In genomic region chr3:188019761-188020160, GRCh38 we compare ENCODE assay signal across 26 cellular contexts.
DNase-seq lines count a peak whose midpoint lies in the region; ATAC-seq, FAIRE-seq and TF ChIP-seq lines count a peak whose summit lies in the region.
"Had no signal": no experiment of that assay in that cellular context is flagged by ENCODE, and none has a peak within 500 bp of the region (broad histone marks: within the 10 kb centered on the region; RNA-seq: fewer than 3 reads in every experiment).

No MANE protein-coding gene starts in this region.

- H4K5ac ChIP-seq in IMR-90 (ENCODE audit: low read depth, low read length) = no peak overlapping the region

- H3K79me1 ChIP-seq in IMR-90 (ENCODE audit: low read depth in 1 of 2, low read length in 2 of 2) = no peaks in the 10 kb centered on the region

- no peak overlapping the region for H2AK9ac ChIP-seq in IMR-90 (replicated peaks; ENCODE audit: low read depth, low read length, poor library complexity)

- no peak overlapping the region for H4K8ac ChIP-seq in IMR-90 (ENCODE audit: low read depth in 2 of 2, low read length in 2 of 2)

- peak overlapping the region; percentile 51 for H3K27ac Mint-ChIP-seq in chondrocyte (ENCODE audit: unreplicated experiment)
- H3K27ac Mint-ChIP-seq in activated naive CD8-positive, alpha-beta T cell treated with anti-CD3 and anti-CD28 coated beads for 36 hours = no peak overlapping the region
- H3K27ac Mint-ChIP-seq in HFFc6 = no peak overlapping the region
- H3K27ac Mint-ChIP-seq: B cell; CD4-positive, alpha-beta T cell; CD8-positive, alpha-beta T cell had no signal

- no peak for TF ChIP-seq POLR2A in IMR-90 (IDR thresholded peaks at IDR 0.05; ENCODE audit: low read depth, low read length)
- TF ChIP-seq POLR2A in HepG2 (IDR thresholded peaks at IDR 0.05; ENCODE audit: insufficient read depth in 1 of 2, low read depth in 2 of 2, low read length in 2 of 2) = no peak
- no peak for TF ChIP-seq POLR2A in vagina (IDR thresholded peaks at IDR 0.05)

- H3K4me1 Mint-ChIP-seq in chondrocyte (ENCODE audit: low read depth) = peaks cover 15% of the 10 kb centered on the region
- no peaks in the 10 kb centered on the region for H3K4me1 Mint-ChIP-seq in activated naive CD8-positive, alpha-beta T cell treated with anti-CD3 and anti-CD28 coated beads for 36 hours
- H3K4me1 Mint-ChIP-seq in HFFc6 (ENCODE audit: low read depth) = peaks cover 30% of the 10 kb centered on the region
- H3K4me1 Mint-ChIP-seq: B cell had no signal

- POLR2A ChIA-PET in IMR-90 (lab: Charles Lee; ENCODE audit: unreplicated experiment) (no interaction called here), OCI-LY7 (lab: Charles Lee) (interaction anchor here (1.4 kb wide), 1 partner anchor 31 kb away, joined by 3 read pairs; no protein-coding TSS in a partner anchor), HepG2 (lab: Yijun Ruan, JAX) (interaction anchor here (2.5 kb wide), 1 partner anchor 17 kb away, joined by 15 read pairs; no protein-coding TSS in a partner anchor)

- peaks cover 4% of the 10 kb centered on the region for H3K9me3 Mint-ChIP-seq in chondrocyte (ENCODE audit: low read depth)
- H3K9me3 Mint-ChIP-seq in activated naive CD8-positive, alpha-beta T cell treated with anti-CD3 and anti-CD28 coated beads for 36 hours = peaks cover 4% of the 10 kb centered on the region
- peaks cover 4% of the 10 kb centered on the region for H3K9me3 Mint-ChIP-seq in HFFc6
- H3K9me3 Mint-ChIP-seq: CD4-positive, alpha-beta T cell; CD8-positive, alpha-beta T cell had no signal

- no peak for ATAC-seq in IMR-90 (ENCODE audit: low read depth)
- ATAC-seq in HepG2 = no peak
- ATAC-seq: CD8-positive, alpha-beta T cell had no signal

- H3K9me3 ChIP-seq in IMR-90 (ENCODE audit: control insufficient read depth, insufficient read depth, low read length) (no peaks in the 10 kb centered on the region), OCI-LY7 (ENCODE audit: low read length) (no peaks in the 10 kb centered on the region), HepG2 (ENCODE audit: low read length) (no peaks in the 10 kb centered on the region), vagina (no peaks in the 10 kb centered on the region)

- intact Hi-C loops in IMR-90 (cut with micrococcal nuclease) = no loop called here
- intact Hi-C loops in OCI-LY7 (cut with micrococcal nuclease; ENCODE audit: unreplicated experiment) = no loop called here
- intact Hi-C loops in HepG2 (cut with micrococcal nuclease; ENCODE audit: unreplicated experiment) = loop anchor here (2.0 kb wide), 1 partner anchor 15 kb away; no protein-coding TSS in a partner anchor
- intact Hi-C loops in vagina (cut with DNase I) = no loop called here

- H3K79me2 ChIP-seq in OCI-LY7 (ENCODE audit: insufficient read depth, low read depth, low read length) (no peaks in the 10 kb centered on the region), HepG2 (ENCODE audit: insufficient read depth, low read length) (no peaks in the 10 kb centered on the region)

- H3K27me3 ChIP-seq in IMR-90 (ENCODE audit: control insufficient read depth, insufficient read depth, low read length) (peaks cover 3% of the 10 kb centered on the region; the same call in 1 of the 2 replicates), HepG2 (ENCODE audit: control insufficient read depth in 1 of 2, insufficient read depth in 2 of 2, low read length in 2 of 2) (no peaks in the 10 kb centered on the region), vagina (no peaks in the 10 kb centered on the region)
- H3K27me3 ChIP-seq: BLaER1 treated with 17β-estradiol and CSF1 and Interleukin-3, amounts not matched to agents 10 nM and 100 nM had no signal

- in situ Hi-C loops in IMR-90 (cut with MboI; ENCODE audit: low sequenced_read_pairs) (no loop called here), HepG2 (cut with HindIII; ENCODE audit: extremely low pct_ligation_motif_present, low pct_unique_long_range_greater_than_20kb) (no loop called here)

- H2BK20ac ChIP-seq in IMR-90 (ENCODE audit: low read depth, low read length) = no peak overlapping the region

- TF ChIP-seq EP300 in HepG2 (IDR thresholded peaks at IDR 0.05; ENCODE audit: low read depth in 2 of 2, low read length in 2 of 2) (no peak), HepG2 (CRISPR knock-in tag; IDR thresholded peaks at IDR 0.05; ENCODE audit: borderline replicate concordance) (no peak)

- H3K23ac ChIP-seq in IMR-90 (ENCODE audit: low read depth, low read length) = no peak overlapping the region

- H3K4me3 ChIP-seq in IMR-90 (ENCODE audit: insufficient read depth, low read depth, low read length) (no peak overlapping the region), OCI-LY7 (ENCODE audit: low read depth, low read length, poor library complexity, severe bottlenecking) (no peak overlapping the region), HepG2 (replicated peaks in 1 of 3; ENCODE audit: insufficient read depth in 1 of 3, low read depth in 2 of 3, low read length in 3 of 3) (no peak overlapping the region), vagina (no peak overlapping the region)
- H3K4me3 ChIP-seq: BLaER1 treated with 17β-estradiol and CSF1 and Interleukin-3, amounts not matched to agents 10 nM and 100 nM had no signal

- 0 out of 2 replicates have a peak overlapping the region, but pooled peaks have one; percentile 59 for H3K14ac ChIP-seq in IMR-90 (replicated peaks; ENCODE audit: low read depth, low read length)

- no peaks in the 10 kb centered on the region for H3K36me3 ChIP-seq in IMR-90 (ENCODE audit: control insufficient read depth, insufficient read depth, low read length)
- H3K36me3 ChIP-seq in OCI-LY7 (ENCODE audit: insufficient read depth, low read length) = no peaks in the 10 kb centered on the region
- H3K36me3 ChIP-seq in HepG2 (replicated peaks in 1 of 2; ENCODE audit: control insufficient read depth in 1 of 2, insufficient read depth in 2 of 2, low read length in 2 of 2) = no peaks in the 10 kb centered on the region
- no peaks in the 10 kb centered on the region for H3K36me3 ChIP-seq in vagina
- H3K36me3 ChIP-seq: BLaER1 treated with 17β-estradiol and CSF1 and Interleukin-3, amounts not matched to agents 10 nM and 100 nM had no signal

- H2BK15ac ChIP-seq in IMR-90 (ENCODE audit: low read depth, low read length) = no peak overlapping the region; the same call in 2 of the 3 replicates

- BruUV-seq in IMR-90 (replicated peaks; lab: Mats Ljungman, UMichigan) = no TSS peak
- BruUV-seq in OCI-LY7 (replicated peaks; lab: Mats Ljungman, UMichigan) = no TSS peak
- no TSS peak for BruUV-seq in HepG2 (replicated peaks; lab: Mats Ljungman, UMichigan)

- WGBS in IMR-90 (ENCODE audit: extremely low coverage in 2 of 2, insufficient read length in 1 of 2), 2 experiments = no CpG with 5 or more reads among the region's 4 CpGs
- WGBS in HepG2 (ENCODE audit: low lambda C conversion rate) = 70% methylated on average over 4 of the region's 4 CpGs

- H3K18ac ChIP-seq in IMR-90 (ENCODE audit: low read depth, low read length) = no peak overlapping the region

- no peak for FAIRE-seq in HepG2 (lab: Jason Lieb, UNC)
- FAIRE-seq: A204.1, GM12891, GM19239 had no signal

- CTCF ChIA-PET in IMR-90 (lab: Yijun Ruan, JAX) = no interaction called here
- CTCF ChIA-PET in OCI-LY7 (lab: Charles Lee; ENCODE audit: unreplicated experiment) = no interaction called here
- CTCF ChIA-PET in HepG2 (lab: Yijun Ruan, JAX; ENCODE audit: low intra/inter-chr PET ratio, low total read pairs) = no interaction called here

- dilution Hi-C loops in IMR-90 (cut with HindIII; ENCODE audit: low sequenced_read_pairs, unreplicated experiment) = no loop called here

- DNase-seq in IMR-90 (no peak), OCI-LY7 (ENCODE audit: low spot score) (no peak), chondrocyte (ENCODE audit: low spot score) (no peak), HepG2 (ENCODE audit: low spot score) (no peak), AG20443 (ENCODE audit: low spot score) (no peak), vagina (ENCODE audit: extremely low spot score in 2 of 2) (no peak), HFFc6 (no peak)
- DNase-seq in activated naive CD8-positive, alpha-beta T cell treated with anti-CD3 and anti-CD28 coated beads for 36 hours = no peak
- DNase-seq: 8988T; ACHN; AML-193; CD4-positive, alpha-beta T cell; CD8-positive, alpha-beta T cell; DMS 273 treated with DMSO at 0.1 percent for 48 hours; DMS153; DMS53; DMS79; DND-41; EL; GF-D8 had no signal

- no peak overlapping the region for H3K4me3 Mint-ChIP-seq in chondrocyte (ENCODE audit: unreplicated experiment)
- H3K4me3 Mint-ChIP-seq in activated naive CD8-positive, alpha-beta T cell treated with anti-CD3 and anti-CD28 coated beads for 36 hours = no peak overlapping the region
- no peak overlapping the region for H3K4me3 Mint-ChIP-seq in HFFc6
- H3K4me3 Mint-ChIP-seq: B cell; CD4-positive, alpha-beta T cell; CD8-positive, alpha-beta T cell had no signal

- no peak overlapping the region for H3K4ac ChIP-seq in IMR-90 (ENCODE audit: low read depth, low read length)

- H2AFZ ChIP-seq in IMR-90 (replicated peaks; ENCODE audit: low read length, poor library complexity) = no peak overlapping the region
- 0 out of 2 replicates have a peak overlapping the region, but pooled peaks have one; percentile 6 for H2AFZ ChIP-seq in OCI-LY7 (ENCODE audit: low read length)
- H2AFZ ChIP-seq in HepG2 (ENCODE audit: low read length) = no peak overlapping the region

- no peaks in the 10 kb centered on the region for H3K36me3 Mint-ChIP-seq in chondrocyte (ENCODE audit: low read depth)
- peaks cover 2% of the 10 kb centered on the region for H3K36me3 Mint-ChIP-seq in activated naive CD8-positive, alpha-beta T cell treated with anti-CD3 and anti-CD28 coated beads for 36 hours
- H3K36me3 Mint-ChIP-seq in HFFc6 (ENCODE audit: low read depth) = peaks cover 7% of the 10 kb centered on the region; the same call in 1 of the 2 replicates
- H3K36me3 Mint-ChIP-seq: CD8-positive, alpha-beta T cell had no signal

- H3K4me2 ChIP-seq in IMR-90 (ENCODE audit: low read depth, low read length) = no peak overlapping the region
- no peak overlapping the region for H3K4me2 ChIP-seq in OCI-LY7 (ENCODE audit: low read length)
- no peak overlapping the region for H3K4me2 ChIP-seq in HepG2 (ENCODE audit: low read depth, low read length)
- H3K4me2 ChIP-seq: BLaER1 treated with 17β-estradiol and CSF1 and Interleukin-3, amounts not matched to agents 10 nM and 100 nM had no signal

- no peak overlapping the region for H2AK5ac ChIP-seq in IMR-90 (ENCODE audit: low read depth, low read length)

- no peak overlapping the region for H3K27ac ChIP-seq in IMR-90 (ENCODE audit: insufficient read depth, low read length)
- no peak overlapping the region for H3K27ac ChIP-seq in OCI-LY7 (ENCODE audit: low read depth, low read length, poor library complexity, severe bottlenecking)
- no peak overlapping the region for H3K27ac ChIP-seq in HepG2 (ENCODE audit: extremely low read length, insufficient read depth, low read length)
- no peak overlapping the region for H3K27ac ChIP-seq in vagina
- H3K27ac ChIP-seq: BLaER1 treated with 17β-estradiol and CSF1 and Interleukin-3, amounts not matched to agents 10 nM and 100 nM; C4-2B had no signal

- no peak overlapping the region for H3K56ac ChIP-seq in IMR-90 (ENCODE audit: extremely low read depth, insufficient read depth, low read length)

- H3K9me1 ChIP-seq in IMR-90 (ENCODE audit: insufficient read depth, low read length) = no peaks in the 10 kb centered on the region

- H2BK5ac ChIP-seq in IMR-90 (ENCODE audit: low read depth, low read length, poor library complexity, severe bottlenecking) = no peak overlapping the region

- H3K9ac ChIP-seq in IMR-90 (ENCODE audit: low read depth, low read length) (no peak overlapping the region), HepG2 (ENCODE audit: insufficient read depth, low read depth, low read length) (no peak overlapping the region)
- H3K9ac ChIP-seq: BLaER1 treated with 17β-estradiol and CSF1 and Interleukin-3, amounts not matched to agents 10 nM and 100 nM had no signal

- H4K20me1 ChIP-seq in IMR-90 (ENCODE audit: insufficient read depth, low read length) = no peaks in the 10 kb centered on the region
- H4K20me1 ChIP-seq in OCI-LY7 (ENCODE audit: insufficient read depth, low read length) = no peaks in the 10 kb centered on the region
- H4K20me1 ChIP-seq in HepG2 (ENCODE audit: insufficient read depth, low read length) = no peaks in the 10 kb centered on the region
- H4K20me1 ChIP-seq: BLaER1 treated with 17β-estradiol and CSF1 and Interleukin-3, amounts not matched to agents 10 nM and 100 nM had no signal

- peaks cover 5% of the 10 kb centered on the region for H3K4me1 ChIP-seq in IMR-90 (ENCODE audit: control insufficient read depth, insufficient read depth, low read length)
- no peaks in the 10 kb centered on the region for H3K4me1 ChIP-seq in OCI-LY7 (ENCODE audit: insufficient read depth, low read length, poor library complexity, severe bottlenecking)
- peaks cover 44% of the 10 kb centered on the region for H3K4me1 ChIP-seq in HepG2 (ENCODE audit: insufficient read depth, low read length)
- H3K4me1 ChIP-seq in vagina = no peaks in the 10 kb centered on the region

- no peak overlapping the region for H4K91ac ChIP-seq in IMR-90 (ENCODE audit: insufficient read depth, low read depth, low read length)

- TF ChIP-seq CTCF in IMR-90 (conservative IDR thresholded peaks at IDR 0.05; ENCODE audit: low read depth, low read length) (no peak), OCI-LY7 (conservative IDR thresholded peaks at IDR 0.05; ENCODE audit: low read length) (no peak), chondrocyte (IDR thresholded peaks at IDR 0.05) (no peak), HepG2 (CRISPR knock-in tag; IDR thresholded peaks at IDR 0.05) (no peak), vagina (IDR thresholded peaks at IDR 0.05) (no peak), HFFc6 (IDR thresholded peaks at IDR 0.05) (no peak)

- no peak overlapping the region for H2BK120ac ChIP-seq in IMR-90 (ENCODE audit: low read depth, low read length)

- no peaks in the 10 kb centered on the region for H3K9me2 ChIP-seq in OCI-LY7 (ENCODE audit: insufficient read depth, low read length)

- no peak for TF ChIP-seq RAD21 in IMR-90 (IDR thresholded peaks at IDR 0.05; ENCODE audit: low read length)
- TF ChIP-seq RAD21 in HepG2 (CRISPR knock-in tag; IDR thresholded peaks at IDR 0.05) = no peak

- H3K27me3 Mint-ChIP-seq in chondrocyte (ENCODE audit: low read depth) = no peaks in the 10 kb centered on the region
- peaks cover 3% of the 10 kb centered on the region for H3K27me3 Mint-ChIP-seq in activated naive CD8-positive, alpha-beta T cell treated with anti-CD3 and anti-CD28 coated beads for 36 hours
- H3K27me3 Mint-ChIP-seq in HFFc6 (ENCODE audit: insufficient read depth) = no peaks in the 10 kb centered on the region; the same call in 1 of the 2 replicates
- H3K27me3 Mint-ChIP-seq: B cell had no signal
